In genomic region chr9:470041-470781, GRCh38 we compare ENCODE assay signal across 1 cellular context.
TF ChIP-seq lines count a peak whose summit lies in the region.

No MANE protein-coding gene starts in this region.

TF ChIP-seq in HepG2, 621 proteins besides CTCF, POLR2A, EP300 and RAD21 (continued from another document and continues in another):
- TF ChIP-seq ATF5 (CRISPR knock-in tag; IDR thresholded peaks at IDR 0.05; ENCODE audit: low read depth) (no peak), ARID5B (CRISPR knock-in tag; IDR thresholded peaks at IDR 0.05) (no peak; the same call in 1 of the 2 replicates), ZNF737 (CRISPR knock-in tag; IDR thresholded peaks at IDR 0.05; ENCODE audit: borderline replicate concordance) (peak; percentile 25; the same call in 1 of the 2 replicates), SMAD1 (CRISPR knock-in tag; IDR thresholded peaks at IDR 0.05; ENCODE audit: borderline replicate concordance, low read depth) (peak; percentile 49), ZNF496 (CRISPR knock-in tag; IDR thresholded peaks at IDR 0.05; ENCODE audit: insufficient replicate concordance) (no peak), EED (CRISPR knock-in tag; IDR thresholded peaks at IDR 0.05) (peak; percentile 72; the same call in 1 of the 2 replicates), SOX13 (IDR thresholded peaks at IDR 0.05) (no peak), SOX13 (CRISPR knock-in tag; conservative IDR thresholded peaks at IDR 0.05 in 1 of 2, IDR thresholded peaks at IDR 0.05 in 1 of 2) (no peak; a peak in 1 of 4 replicates), ZNF816 (CRISPR knock-in tag; IDR thresholded peaks at IDR 0.05; ENCODE audit: borderline replicate concordance) (no peak), FOSL2 (CRISPR knock-in tag; IDR thresholded peaks at IDR 0.05) (no peak; the same call in 1 of the 2 replicates), EEA1 (CRISPR knock-in tag; IDR thresholded peaks at IDR 0.05; ENCODE audit: borderline replicate concordance) (no peak), SMAD3 (CRISPR knock-in tag; IDR thresholded peaks at IDR 0.05) (peak; percentile 53; the same call in 1 of the 2 replicates), ZNF225 (CRISPR knock-in tag; IDR thresholded peaks at IDR 0.05) (peak; percentile 48; the same call in 1 of the 2 replicates), MTERF4 (CRISPR knock-in tag; IDR thresholded peaks at IDR 0.05) (peak; percentile 78; the same call in 1 of the 2 replicates), POGK (CRISPR knock-in tag; conservative IDR thresholded peaks at IDR 0.05) (peak; percentile 63; the same call in 1 of the 2 replicates), TIGD3 (CRISPR knock-in tag; IDR thresholded peaks at IDR 0.05; ENCODE audit: borderline replicate concordance) (peak; percentile 84; the same call in 1 of the 2 replicates), ZFP36L1 (CRISPR knock-in tag; IDR thresholded peaks at IDR 0.05) (no peak), FOXK1 (CRISPR knock-in tag; IDR thresholded peaks at IDR 0.05; ENCODE audit: borderline replicate concordance, low read depth) (0 out of 2 replicates have a peak, but pooled peaks have one; percentile 28), MAF1 (CRISPR knock-in tag; IDR thresholded peaks at IDR 0.05; ENCODE audit: borderline replicate concordance) (no peak), SP2 (CRISPR knock-in tag; IDR thresholded peaks at IDR 0.05) (no peak), HNRNPLL (IDR thresholded peaks at IDR 0.05; ENCODE audit: low read depth, low read length, poor library complexity, severe bottlenecking) (no peak), ZNF605 (CRISPR knock-in tag; IDR thresholded peaks at IDR 0.05) (peak; percentile 87), ZNF691 (CRISPR knock-in tag; IDR thresholded peaks at IDR 0.05; ENCODE audit: borderline replicate concordance, low read depth) (peak; percentile 37; the same call in 1 of the 2 replicates), NFE2 (CRISPR knock-in tag; IDR thresholded peaks at IDR 0.05) (no peak), FLYWCH1 (CRISPR knock-in tag; IDR thresholded peaks at IDR 0.05) (no peak), RFX5 (IDR thresholded peaks at IDR 0.05; ENCODE audit: low read depth, low read length) (no peak), ATF1 (CRISPR knock-in tag; IDR thresholded peaks at IDR 0.05) (no peak), SMC3 (IDR thresholded peaks at IDR 0.05; ENCODE audit: low read length) (no peak), CSRNP1 (CRISPR knock-in tag; IDR thresholded peaks at IDR 0.05) (peak; percentile 88), MED13 (CRISPR knock-in tag; IDR thresholded peaks at IDR 0.05) (no peak), PAF1 (CRISPR knock-in tag; IDR thresholded peaks at IDR 0.05) (no peak), ZNF609 (CRISPR knock-in tag; IDR thresholded peaks at IDR 0.05; ENCODE audit: borderline replicate concordance) (no peak), KLF15 (CRISPR knock-in tag; IDR thresholded peaks at IDR 0.05; ENCODE audit: borderline replicate concordance) (peak; percentile 61; the same call in 1 of the 2 replicates), TEAD2 (CRISPR knock-in tag; IDR thresholded peaks at IDR 0.05) (0 out of 2 replicates have a peak, but pooled peaks have one; percentile 54), CREBL2 (CRISPR knock-in tag; IDR thresholded peaks at IDR 0.05; ENCODE audit: borderline replicate concordance) (no peak), KDM5B (CRISPR knock-in tag; IDR thresholded peaks at IDR 0.05; ENCODE audit: borderline replicate concordance) (peak; percentile 68), USF2 (IDR thresholded peaks at IDR 0.05; ENCODE audit: low read depth, low read length) (no peak), USF2 (CRISPR knock-in tag; IDR thresholded peaks at IDR 0.05; ENCODE audit: borderline replicate concordance) (no peak), HDAC2 (CRISPR knock-in tag; IDR thresholded peaks at IDR 0.05) (no peak), CEBPG (CRISPR knock-in tag; IDR thresholded peaks at IDR 0.05) (no peak), PHF8 (CRISPR knock-in tag; IDR thresholded peaks at IDR 0.05) (peak; percentile 79), KAT7 (CRISPR knock-in tag; IDR thresholded peaks at IDR 0.05; ENCODE audit: borderline replicate concordance) (no peak), ZNF704 (CRISPR knock-in tag; IDR thresholded peaks at IDR 0.05; ENCODE audit: borderline replicate concordance) (peak; percentile 90; the same call in 1 of the 2 replicates)
